Comparison of ENCODE assay signal across 8 cellular contexts in genomic region chr6:13873288-13874190, GRCh38. TPM values are rescaled to one million over a fixed set of nuclear protein-coding genes. Genes with fewer than 3 reads are reported as not detected.
A peak's percentile ranks its signal among the peaks of the same experiment; 100 is the strongest.
DNase-seq lines count a peak whose midpoint lies in the region; TF ChIP-seq lines count a peak whose summit lies in the region.

No MANE protein-coding gene starts in this region.

- H3K4me1 Mint-ChIP-seq in activated T-helper 2 cell treated with anti-CD3 and anti-CD28 coated beads, Interferon-gamma antibody, Interleukin-2, Interleukin-4, amounts not matched to agents 10 μg/mL and 5 μg/mL and 100 μg/mL, durations not matched to agents 14 hours and 24 hours and 36 hours (ENCODE audit: low read depth): peaks cover 15% of the 10 kb centered on the region

- TF ChIP-seq POLR2A in ovary (IDR thresholded peaks at IDR 0.05): no peak
- no peak for TF ChIP-seq POLR2A in transverse colon (IDR thresholded peaks at IDR 0.05)

- H3K4me1 ChIP-seq in HUES6 (ENCODE audit: control insufficient read depth, insufficient read depth, low read length) (no peaks in the 10 kb centered on the region), ovary (ENCODE audit: insufficient read depth) (peaks cover 5% of the 10 kb centered on the region), transverse colon (peaks cover 4 to 13% (median 12%) of the 10 kb centered on the region in 4 donors)

- in situ Hi-C loops in transverse colon (cut with MboI; ENCODE audit: low pct_ligation_motif_present in 1 of 4, low pct_unique_long_range_greater_than_20kb in 1 of 4, low sequenced_read_pairs in 3 of 4): no loop called here

- H3K36me3 Mint-ChIP-seq in activated T-helper 2 cell treated with anti-CD3 and anti-CD28 coated beads, Interferon-gamma antibody, Interleukin-2, Interleukin-4, amounts not matched to agents 10 μg/mL and 5 μg/mL and 100 μg/mL, durations not matched to agents 14 hours and 24 hours and 36 hours (ENCODE audit: low read depth): no peaks in the 10 kb centered on the region

- peaks cover 17% of the 10 kb centered on the region for H3K27me3 Mint-ChIP-seq in activated T-helper 2 cell treated with anti-CD3 and anti-CD28 coated beads, Interferon-gamma antibody, Interleukin-2, Interleukin-4, amounts not matched to agents 10 μg/mL and 5 μg/mL and 100 μg/mL, durations not matched to agents 14 hours and 24 hours and 36 hours (ENCODE audit: low read depth)

- H3K27ac ChIP-seq in HUES6 (ENCODE audit: low read depth, low read length) (no peak overlapping the region), ovary (no peak overlapping the region), transverse colon (peak overlapping the region in 1 of 4 donors; percentile 33)

- intact Hi-C loops in activated T-helper 2 cell treated with anti-CD3 and anti-CD28 coated beads, Interferon-gamma antibody, Interleukin-2, Interleukin-4, amounts not matched to agents 10 μg/mL and 5 μg/mL and 100 μg/mL, durations not matched to agents 14 hours and 24 hours and 36 hours (cut with micrococcal nuclease): loop anchor here (5.0 kb wide), 1 partner anchor 76 kb away; no protein-coding TSS in a partner anchor
- intact Hi-C loops in ovary (cut with DNase I): no loop called here
- intact Hi-C loops in transverse colon (cut with DNase I; ENCODE audit: low total_unique reads): no loop called here

- POLR2A ChIA-PET in GM10248 (lab: Yijun Ruan, JAX): no interaction called here

- H3K9ac ChIP-seq in HUES6 (ENCODE audit: low read length): no peak overlapping the region

- H3K4me3 ChIP-seq in HUES6 (ENCODE audit: low read depth, low read length): peak overlapping the region; percentile 41
- H3K4me3 ChIP-seq in ovary: peak overlapping the region; percentile 35
- H3K4me3 ChIP-seq in transverse colon: peak overlapping the region; percentile 4 to 55 (median 41)

- TF ChIP-seq CTCF in GM10248 (IDR thresholded peaks at IDR 0.05; ENCODE audit: control extremely low read depth, extremely low read depth, low read depth, missing control alignments): peak; percentile 94
- peak in 2 of 3 donors; percentile 22 to 40 for TF ChIP-seq CTCF in ovary (IDR thresholded peaks at IDR 0.05)
- peak; percentile 58 to 75 (median 66) for TF ChIP-seq CTCF in transverse colon (IDR thresholded peaks at IDR 0.05)

- peak overlapping the region; percentile 78 for H3K4me3 Mint-ChIP-seq in activated T-helper 2 cell treated with anti-CD3 and anti-CD28 coated beads, Interferon-gamma antibody, Interleukin-2, Interleukin-4, amounts not matched to agents 10 μg/mL and 5 μg/mL and 100 μg/mL, durations not matched to agents 14 hours and 24 hours and 36 hours (ENCODE audit: low read depth)

- H3K9me3 Mint-ChIP-seq in activated T-helper 2 cell treated with anti-CD3 and anti-CD28 coated beads, Interferon-gamma antibody, Interleukin-2, Interleukin-4, amounts not matched to agents 10 μg/mL and 5 μg/mL and 100 μg/mL, durations not matched to agents 14 hours and 24 hours and 36 hours: no peaks in the 10 kb centered on the region

- CTCF ChIA-PET in GM10248 (lab: Yijun Ruan, JAX): interaction anchor here (0.7 to 2.7 kb wide), 15 partner anchors 9 to 271 kb away, joined by 3 to 20 read pairs (median 5); no protein-coding TSS in a partner anchor

- DNase-seq in GM10248 (ENCODE audit: extremely low spot score): peak; percentile 89
- DNase-seq in activated T-helper 2 cell treated with anti-CD3 and anti-CD28 coated beads, Interferon-gamma antibody, Interleukin-2, Interleukin-4, amounts not matched to agents 10 μg/mL and 5 μg/mL and 100 μg/mL, durations not matched to agents 14 hours and 24 hours and 36 hours (ENCODE audit: low spot score): peak; percentile 51
- DNase-seq in germinal center (ENCODE audit: low spot score): peak; percentile 87
- DNase-seq in ovary: peak; percentile 41 to 59 (median 50)
- peak; percentile 78 for DNase-seq in transverse colon
- DNase-seq in dedifferentiated amniotic fluid mesenchymal stem cell (ENCODE audit: extremely low spot score): no peak

- H3K9me3 ChIP-seq in HUES6 (ENCODE audit: control insufficient read depth, insufficient read depth, low read depth, low read length): peaks cover 4% of the 10 kb centered on the region; the same call in 1 of the 2 replicates
- H3K9me3 ChIP-seq in ovary: peaks cover 0 to 4% of the 10 kb centered on the region in 2 donors
- peaks cover 4 to 5% of the 10 kb centered on the region in 2 donors for H3K9me3 ChIP-seq in transverse colon

- H3K27me3 ChIP-seq in HUES6 (ENCODE audit: control insufficient read depth, insufficient read depth, low read length) (peaks cover 24% of the 10 kb centered on the region), ovary (no peaks in the 10 kb centered on the region), transverse colon (no peaks in the 10 kb centered on the region)

- H3K36me3 ChIP-seq in HUES6 (ENCODE audit: control insufficient read depth, insufficient read depth, low read length): no peaks in the 10 kb centered on the region
- H3K36me3 ChIP-seq in ovary: no peaks in the 10 kb centered on the region
- no peaks in the 10 kb centered on the region for H3K36me3 ChIP-seq in transverse colon

- no peak for TF ChIP-seq EP300 in ovary (IDR thresholded peaks at IDR 0.05)
- TF ChIP-seq EP300 in transverse colon (IDR thresholded peaks at IDR 0.05; ENCODE audit: low read depth): no peak

- WGBS in ovary, 3 donors: 6 to 8% (median 6%) methylated on average over 48 to 49 of the region's 49 CpGs
- 7 to 36% methylated on average over 3 to 43 of the region's 49 CpGs for WGBS in transverse colon (ENCODE audit: low coverage in 1 of 2), 2 donors

- no peak overlapping the region for H3K27ac Mint-ChIP-seq in activated T-helper 2 cell treated with anti-CD3 and anti-CD28 coated beads, Interferon-gamma antibody, Interleukin-2, Interleukin-4, amounts not matched to agents 10 μg/mL and 5 μg/mL and 100 μg/mL, durations not matched to agents 14 hours and 24 hours and 36 hours

TF ChIP-seq in PFSK-1, 5 proteins besides CTCF, POLR2A, EP300 and RAD21:
- TF ChIP-seq SIN3A (IDR thresholded peaks at IDR 0.05; ENCODE audit: borderline replicate concordance, insufficient read depth, low read length) (no peak), FOXP2 (optimal IDR thresholded peaks at IDR 0.05; ENCODE audit: borderline replicate concordance, extremely low read depth, extremely low read length, insufficient read depth) (peak; percentile 32), REST (IDR thresholded peaks at IDR 0.05; ENCODE audit: insufficient read depth in 1 of 2, low read depth in 2 of 2, low read length in 2 of 2) (no peak), POLR2AphosphoS5 (IDR thresholded peaks at IDR 0.05; ENCODE audit: low read depth, low read length) (no peak), TAF1 (IDR thresholded peaks at IDR 0.05; ENCODE audit: borderline replicate concordance, insufficient read depth, low read length) (no peak)

RNA-seq across cellular contexts. Expression of gene RNF182, which starts 51.2 kb away (rescaled TPM):
- not detected for polyA plus RNA-seq in PFSK-1 (2012; ENCODE audit: insufficient read length, low read depth)
- total RNA-seq in activated T-helper 2 cell treated with anti-CD3 and anti-CD28 coated beads, Interferon-gamma antibody, Interleukin-2, Interleukin-4, amounts not matched to agents 10 μg/mL and 5 μg/mL and 100 μg/mL, durations not matched to agents 14 hours and 24 hours and 36 hours: not detected in 2 replicates
- total RNA-seq in ovary (1 to 10 TPM in 4 of 7 donors, under 1 TPM in 2, not detected in 1; 0.42 to 3.9 (median 1.1) TPM), transverse colon (not detected)
- under 1 TPM; 0.50 to 0.67 TPM for polyA plus RNA-seq in ovary

RNA-seq across cellular contexts. Expression of gene MCUR1, which starts 59.2 kb away (rescaled TPM):
- 27.5 TPM for polyA plus RNA-seq in PFSK-1 (2012; ENCODE audit: insufficient read length, low read depth)
- total RNA-seq in activated T-helper 2 cell treated with anti-CD3 and anti-CD28 coated beads, Interferon-gamma antibody, Interleukin-2, Interleukin-4, amounts not matched to agents 10 μg/mL and 5 μg/mL and 100 μg/mL, durations not matched to agents 14 hours and 24 hours and 36 hours: 39.8 and 41.4 TPM in 2 replicates
- total RNA-seq in ovary (10 to 100 TPM in 3 of 7 donors, 1 to 10 TPM in 4; 5.1 to 12.8 (median 9.3) TPM), transverse colon (10 to 100 TPM; 25.7 to 58.7 (median 31.1) TPM)
- polyA plus RNA-seq in ovary: 10 to 100 TPM in 1 of 2 donors, 1 to 10 TPM in 1; 5.4 to 20.0 TPM

Comparison
In these comparisons a context has a peak if more than half of its experiments do, and no peak if none do; other contexts are left out.
1. CTCF ChIP-seq: peak in every context shown above with its lines; median percentile 94 in GM10248; 66 in transverse colon; 31 in ovary.